In the genomic region with DNA sequence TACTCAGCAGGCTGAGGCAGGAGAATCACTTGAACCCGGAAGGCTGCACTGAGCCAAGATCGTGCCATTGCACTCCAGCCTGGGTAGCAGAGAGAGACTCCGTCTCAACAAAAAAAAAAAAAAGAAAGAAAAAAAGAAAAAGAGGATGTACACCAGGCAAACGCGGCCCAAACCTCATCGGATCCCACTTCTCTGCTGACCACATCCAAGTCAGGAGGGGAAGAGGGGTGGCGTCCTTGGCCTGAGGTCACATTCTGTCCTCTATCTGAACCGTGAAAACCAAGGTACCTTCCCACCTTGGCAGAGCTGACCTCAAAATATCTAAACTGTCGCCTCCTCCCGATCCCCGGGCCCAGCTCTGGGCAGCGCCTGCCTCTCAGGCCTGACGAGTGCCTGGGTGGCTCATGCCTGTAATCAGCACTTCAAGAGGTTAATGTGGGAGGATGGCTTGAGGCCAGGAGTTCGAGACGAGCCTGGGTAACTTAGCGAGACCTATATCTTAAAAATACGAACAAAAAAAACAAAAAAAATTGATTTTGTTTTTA, we compare ENCODE assay signal across 9 cellular contexts. TPM values are rescaled to one million over a fixed set of nuclear protein-coding genes. Genes with fewer than 3 reads are reported as not detected.
DNase-seq lines count a peak whose midpoint lies in the region; ATAC-seq and TF ChIP-seq lines count a peak whose summit lies in the region.
"Had no signal": no experiment of that assay in that cellular context is flagged by ENCODE, and none has a peak within 500 bp of the region (broad histone marks: within the 10 kb centered on the region; RNA-seq: fewer than 3 reads in every experiment).

No MANE protein-coding gene starts in this region.

- peaks cover 17% of the 10 kb centered on the region for H3K36me3 Mint-ChIP-seq in brain
- peaks cover 6% of the 10 kb centered on the region for H3K36me3 Mint-ChIP-seq in natural killer cell treated with Interleukin-12 subunit alpha and Interleukin-12 subunit beta and Interleukin-15 and Interleukin-18, amount 100 ng/mL, for 72 hours

- H4K20me1 ChIP-seq in BLaER1 treated with 17β-estradiol and CSF1 and Interleukin-3, amounts not matched to agents 10 nM and 100 nM: peaks cover 5 to 41% (median 23%) of the 10 kb centered on the region in 11 experiments; a peak in 17 of 22 replicates

- peak overlapping the region; percentile 72 to 97 (median 93) for H3K4me2 ChIP-seq in BLaER1 treated with 17β-estradiol and CSF1 and Interleukin-3, amounts not matched to agents 10 nM and 100 nM

- no peak overlapping the region for H3K27ac Mint-ChIP-seq in brain
- peak overlapping the region; percentile 49 to 87 for H3K27ac Mint-ChIP-seq in natural killer cell treated with Interleukin-12 subunit alpha and Interleukin-12 subunit beta and Interleukin-15 and Interleukin-18, amount 100 ng/mL, for 72 hours

- peak overlapping the region; percentile 80 to 86 (median 81) for H3K4me3 Mint-ChIP-seq in brain
- H3K4me3 Mint-ChIP-seq in natural killer cell treated with Interleukin-12 subunit alpha and Interleukin-12 subunit beta and Interleukin-15 and Interleukin-18, amount 100 ng/mL, for 72 hours: peak overlapping the region; percentile 73

- H3K27me3 ChIP-seq in BLaER1 treated with 17β-estradiol and CSF1 and Interleukin-3, amounts not matched to agents 10 nM and 100 nM: no peaks in the 10 kb centered on the region

- peak overlapping the region; percentile 86 to 93 (median 91) for H3K9ac ChIP-seq in BLaER1 treated with 17β-estradiol and CSF1 and Interleukin-3, amounts not matched to agents 10 nM and 100 nM

- peak overlapping the region in 10 of 11 experiments; percentile 36 to 90 (median 85); a peak in 17 of 22 replicates for H3K27ac ChIP-seq in BLaER1 treated with 17β-estradiol and CSF1 and Interleukin-3, amounts not matched to agents 10 nM and 100 nM

- DNase-seq in Jurkat, Clone E6-1 (ENCODE audit: low read depth, low spot score): no peak
- no peak for DNase-seq in natural killer cell treated with Interleukin-12 subunit alpha and Interleukin-12 subunit beta and Interleukin-15 and Interleukin-18, amount 100 ng/mL, for 72 hours (ENCODE audit: low spot score)
- DNase-seq in pons (ENCODE audit: low spot score) (no peak), DMS79 (lab: John Stamatoyannopoulos, UW) (no peak)
- DNase-seq: NCI-H1417 had no signal

- no peaks in the 10 kb centered on the region for H3K27me3 Mint-ChIP-seq in brain
- no peaks in the 10 kb centered on the region for H3K27me3 Mint-ChIP-seq in natural killer cell treated with Interleukin-12 subunit alpha and Interleukin-12 subunit beta and Interleukin-15 and Interleukin-18, amount 100 ng/mL, for 72 hours

- peaks cover 16% of the 10 kb centered on the region for H3K4me1 Mint-ChIP-seq in brain
- peaks cover 8 to 14% of the 10 kb centered on the region in 2 donors for H3K4me1 Mint-ChIP-seq in natural killer cell treated with Interleukin-12 subunit alpha and Interleukin-12 subunit beta and Interleukin-15 and Interleukin-18, amount 100 ng/mL, for 72 hours (ENCODE audit: low read depth in 2 of 2)

- no peaks in the 10 kb centered on the region for H3K9me3 ChIP-seq in BLaER1 treated with 17β-estradiol and CSF1 and Interleukin-3, amounts not matched to agents 10 nM and 100 nM (replicated peaks in 1 of 11)

- H3K9me3 Mint-ChIP-seq in brain: no peaks in the 10 kb centered on the region
- no peaks in the 10 kb centered on the region for H3K9me3 Mint-ChIP-seq in natural killer cell treated with Interleukin-12 subunit alpha and Interleukin-12 subunit beta and Interleukin-15 and Interleukin-18, amount 100 ng/mL, for 72 hours

- peaks cover 37 to 44% (median 38%) of the 10 kb centered on the region in 11 experiments for H3K36me3 ChIP-seq in BLaER1 treated with 17β-estradiol and CSF1 and Interleukin-3, amounts not matched to agents 10 nM and 100 nM

- H3K4me1 ChIP-seq in BLaER1 treated with 17β-estradiol and CSF1 and Interleukin-3, amounts not matched to agents 10 nM and 100 nM: peaks cover 18 to 46% (median 37%) of the 10 kb centered on the region in 10 experiments

- no peak for ATAC-seq in natural killer cell treated with Interleukin-12 subunit alpha and Interleukin-12 subunit beta and Interleukin-15 and Interleukin-18, amount 100 ng/mL, for 72 hours
- ATAC-seq in GM19463 (IDR thresholded peaks at IDR 0.05; ENCODE audit: unreplicated experiment) (no peak), HG03097 (IDR thresholded peaks at IDR 0.05; ENCODE audit: low FRiP score, unreplicated experiment) (no peak)

- peak overlapping the region; percentile 73 to 97 (median 90) for H3K4me3 ChIP-seq in BLaER1 treated with 17β-estradiol and CSF1 and Interleukin-3, amounts not matched to agents 10 nM and 100 nM
- peak overlapping the region; percentile 79 for H3K4me3 ChIP-seq in Jurkat, Clone E6-1 (ENCODE audit: low read length)

- no peak for TF ChIP-seq CTCF in brain (conservative IDR thresholded peaks at IDR 0.05)

RNA-seq across cellular contexts. Expression of a gene that starts 25.1 kb away (rescaled TPM):
- polyA plus RNA-seq in Jurkat, Clone E6-1 (2012; ENCODE audit: insufficient read depth, insufficient read length): 26.2 TPM
- polyA plus RNA-seq in brain (ENCODE audit: insufficient read depth, low read depth, low replicate concordance): not detected
- 10 to 100 TPM in 1 of 2 donors, 1 to 10 TPM in 1; 6.5 to 10.2 TPM for total RNA-seq in natural killer cell treated with Interleukin-12 subunit alpha and Interleukin-12 subunit beta and Interleukin-15 and Interleukin-18, amount 100 ng/mL, for 72 hours

RNA-seq across cellular contexts. Expression of a gene that starts 35.0 kb away (rescaled TPM):
- 1.1 TPM for polyA plus RNA-seq in Jurkat, Clone E6-1 (2012; ENCODE audit: insufficient read depth, insufficient read length)
- 1.6 TPM for polyA plus RNA-seq in brain (ENCODE audit: insufficient read depth, low read depth, low replicate concordance)
- total RNA-seq in natural killer cell treated with Interleukin-12 subunit alpha and Interleukin-12 subunit beta and Interleukin-15 and Interleukin-18, amount 100 ng/mL, for 72 hours: 1 to 10 TPM; 5.9 to 8.8 TPM

RNA-seq across cellular contexts. Expression of a gene that starts 38.3 kb away (rescaled TPM):
- polyA plus RNA-seq in Jurkat, Clone E6-1 (2012; ENCODE audit: insufficient read depth, insufficient read length): not detected
- polyA plus RNA-seq in brain (ENCODE audit: insufficient read depth, low read depth, low replicate concordance): 2.7 TPM
- total RNA-seq in natural killer cell treated with Interleukin-12 subunit alpha and Interleukin-12 subunit beta and Interleukin-15 and Interleukin-18, amount 100 ng/mL, for 72 hours: under 1 TPM in 1 of 2 donors, not detected in 1; 0.52 TPM

RNA-seq across cellular contexts. Expression of a gene that starts 46.9 kb away (rescaled TPM):
- polyA plus RNA-seq in Jurkat, Clone E6-1 (2012; ENCODE audit: insufficient read depth, insufficient read length): not detected
- not detected for polyA plus RNA-seq in brain (ENCODE audit: insufficient read depth, low read depth, low replicate concordance)
- total RNA-seq in natural killer cell treated with Interleukin-12 subunit alpha and Interleukin-12 subunit beta and Interleukin-15 and Interleukin-18, amount 100 ng/mL, for 72 hours: under 1 TPM; 0.83 to 0.86 TPM

RNA-seq across cellular contexts. Expression of a gene that starts 51.9 kb away (rescaled TPM):
- 73.9 TPM for polyA plus RNA-seq in Jurkat, Clone E6-1 (2012; ENCODE audit: insufficient read depth, insufficient read length)
- 332 TPM for polyA plus RNA-seq in brain (ENCODE audit: insufficient read depth, low read depth, low replicate concordance)
- total RNA-seq in natural killer cell treated with Interleukin-12 subunit alpha and Interleukin-12 subunit beta and Interleukin-15 and Interleukin-18, amount 100 ng/mL, for 72 hours: 100 to 1,000 TPM in 1 of 2 donors, 10 to 100 TPM in 1; 50.7 to 135 TPM

Comparison
In these comparisons a context has a peak if more than half of its experiments do, and no peak if none do; other contexts are left out.
1. H3K27ac Mint-ChIP-seq: peak in natural killer cell treated with Interleukin-12 subunit alpha and Interleukin-12 subunit beta and Interleukin-15 and Interleukin-18, amount 100 ng/mL, for 72 hours (2 of 2); none in brain (0 of 5).